8 cellular contexts compared by ENCODE assay signal in the genomic region with DNA sequence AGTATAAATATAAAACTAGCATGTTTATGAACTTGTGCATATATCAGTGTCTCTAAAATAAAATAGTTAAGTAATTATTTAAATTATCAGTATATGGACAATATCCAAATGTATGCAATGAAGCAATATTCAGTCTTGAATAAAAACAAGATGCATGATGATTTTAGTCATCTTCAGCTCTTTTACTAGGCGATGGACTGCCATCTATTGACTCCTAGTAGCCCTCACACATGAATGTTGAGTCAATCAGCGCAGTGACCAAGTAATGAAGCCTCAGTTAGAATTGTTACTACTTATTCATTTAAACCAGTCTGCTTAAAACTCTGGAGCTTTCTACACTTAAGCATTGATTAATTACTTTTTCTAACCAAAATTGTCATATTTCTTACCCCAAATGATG.
DNase-seq lines count a peak whose midpoint lies in the region; FAIRE-seq and TF ChIP-seq lines count a peak whose summit lies in the region.

No MANE protein-coding gene starts in this region.

- no peak overlapping the region for H3K9ac ChIP-seq in OCI-LY3 (ENCODE audit: low read length)

- H3K4me2 ChIP-seq in OCI-LY3 (ENCODE audit: low read length): no peak overlapping the region

- no peaks in the 10 kb centered on the region for H3K36me3 ChIP-seq in CD4-positive, alpha-beta memory T cell (ENCODE audit: insufficient read depth, low read length)
- no peaks in the 10 kb centered on the region for H3K36me3 ChIP-seq in OCI-LY3 (replicated peaks; ENCODE audit: low read depth, low read length)

- no peaks in the 10 kb centered on the region for H4K20me1 ChIP-seq in OCI-LY3 (ENCODE audit: insufficient read depth, low read length)

- H3K36me3 Mint-ChIP-seq in CD4-positive, alpha-beta memory T cell: peaks cover 3 to 5% of the 10 kb centered on the region in 2 donors

- H3K4me1 Mint-ChIP-seq in CD4-positive, alpha-beta memory T cell: no peaks in the 10 kb centered on the region

- no peak overlapping the region for H3K4me3 Mint-ChIP-seq in CD4-positive, alpha-beta memory T cell

- no peaks in the 10 kb centered on the region for H3K27me3 Mint-ChIP-seq in CD4-positive, alpha-beta memory T cell

- H3K79me2 ChIP-seq in OCI-LY3 (ENCODE audit: low read length): no peaks in the 10 kb centered on the region

- no peak overlapping the region for H3K4me3 ChIP-seq in CD4-positive, alpha-beta memory T cell (ENCODE audit: low read length in 2 of 2)
- no peak overlapping the region for H3K4me3 ChIP-seq in OCI-LY3 (ENCODE audit: low read length)

- CTCF ChIA-PET in CD4-positive, alpha-beta memory T cell (lab: Charles Lee; ENCODE audit: partially characterized antibody): interaction anchor here (0.8 to 3.0 kb wide), 6 partner anchors 28 to 457 kb away, joined by 3 to 24 read pairs (median 8); no protein-coding TSS in a partner anchor

- DNase-seq in CD4-positive, alpha-beta memory T cell: peak in 4 of 5 donors; percentile 8 to 12 (median 10)
- no peak for DNase-seq in GM19239 (ENCODE audit: insufficient read length, low spot score)
- peak; percentile 30 for DNase-seq in foreskin melanocyte
- DNase-seq in dedifferentiated amniotic fluid mesenchymal stem cell (ENCODE audit: extremely low spot score): no peak
- DNase-seq in hippocampal formation (lab: John Stamatoyannopoulos, UW): no peak
- DNase-seq in 8988T: no peak
- DNase-seq in cortex of kidney (lab: John Stamatoyannopoulos, UW): no peak

- no peaks in the 10 kb centered on the region for H3K27me3 ChIP-seq in CD4-positive, alpha-beta memory T cell (ENCODE audit: insufficient read depth, low read length)
- no peaks in the 10 kb centered on the region for H3K27me3 ChIP-seq in OCI-LY3 (ENCODE audit: low read depth, low read length)

- intact Hi-C loops in CD4-positive, alpha-beta memory T cell (cut with micrococcal nuclease): loop anchor here (1.0 kb wide), 1 partner anchor 333 kb away; no protein-coding TSS in a partner anchor

- no peaks in the 10 kb centered on the region for H3K9me3 ChIP-seq in CD4-positive, alpha-beta memory T cell (ENCODE audit: control insufficient read depth in 1 of 2, low read length in 2 of 2)
- no peaks in the 10 kb centered on the region for H3K9me3 ChIP-seq in OCI-LY3 (ENCODE audit: insufficient read depth, low read length)

- no peak overlapping the region for H3K27ac ChIP-seq in CD4-positive, alpha-beta memory T cell (ENCODE audit: low read depth, low read length)
- no peak overlapping the region for H3K27ac ChIP-seq in OCI-LY3 (ENCODE audit: low read length)

- H2AFZ ChIP-seq in OCI-LY3 (ENCODE audit: low read depth, low read length): no peak overlapping the region

- peak; percentile 97 for FAIRE-seq in GM19239 (lab: Jason Lieb, UNC)

- no peak overlapping the region for H3K27ac Mint-ChIP-seq in CD4-positive, alpha-beta memory T cell

- POLR2A ChIA-PET in CD4-positive, alpha-beta memory T cell (lab: Charles Lee; ENCODE audit: partially characterized antibody): no interaction called here

- no peaks in the 10 kb centered on the region for H3K9me3 Mint-ChIP-seq in CD4-positive, alpha-beta memory T cell

- no peaks in the 10 kb centered on the region for H3K4me1 ChIP-seq in CD4-positive, alpha-beta memory T cell (ENCODE audit: insufficient read depth, low read length)
- peaks cover 43% of the 10 kb centered on the region for H3K4me1 ChIP-seq in OCI-LY3 (ENCODE audit: low read length)

- TF ChIP-seq CTCF in OCI-LY3 (IDR thresholded peaks at IDR 0.05; ENCODE audit: low read depth, low read length): peak; percentile 75

Comparison
In these comparisons a context has a peak if more than half of its experiments do, and no peak if none do; other contexts are left out.
1. DNase-seq: peak in CD4-positive, alpha-beta memory T cell (4 of 5) and foreskin melanocyte (single experiment); none in GM19239 (single experiment), dedifferentiated amniotic fluid mesenchymal stem cell (single experiment), hippocampal formation (0 of 2), 8988T (single experiment) and cortex of kidney (single experiment).